In genomic region chr2:217703102-217703501, GRCh38 we compare ENCODE assay signal across 20 cellular contexts.
"Had no signal": no experiment of that assay in that cellular context is flagged by ENCODE, and none has a peak within 500 bp of the region (broad histone marks: within the 10 kb centered on the region; RNA-seq: fewer than 3 reads in every experiment).

No MANE protein-coding gene starts in this region.

- H3K9me3 ChIP-seq: esophagus squamous epithelium, gastrocnemius medialis, psoas muscle, right atrium auricular region, spleen, transverse colon had no signal

- H3K27me3 ChIP-seq: esophagus squamous epithelium, gastrocnemius medialis, right atrium auricular region, transverse colon had no signal

- H3K9me3 Mint-ChIP-seq: activated CD4-positive, alpha-beta memory T cell treated with anti-CD3 and anti-CD28 coated beads, Interleukin-2, amount 10 ng/mL, durations not matched to agents 7 days and 5 days; activated naive CD4-positive, alpha-beta T cell treated with anti-CD3 and anti-CD28 coated beads, Interleukin-2, amount 50 U/mL, for 24 hours; effector memory CD8-positive, alpha-beta T cell; memory B cell; natural killer cell treated with Interleukin-12 subunit alpha and Interleukin-12 subunit beta and Interleukin-15 and Interleukin-18, amount 100 ng/mL, for 72 hours; T-helper 1 cell treated with Interleukin-12 subunit alpha and Interleukin-12 subunit beta and Interleukin-4 antibody, amounts not matched to agents 30 μg/mL and 1 μg/mL, for 36 hours had no signal

- H3K36me3 Mint-ChIP-seq: activated naive CD4-positive, alpha-beta T cell treated with anti-CD3 and anti-CD28 coated beads, Interleukin-2, amount 50 U/mL, for 24 hours; memory B cell; natural killer cell treated with Interleukin-12 subunit alpha and Interleukin-12 subunit beta and Interleukin-15 and Interleukin-18, amount 100 ng/mL, for 72 hours had no signal

- H3K4me1 Mint-ChIP-seq: activated CD4-positive, alpha-beta memory T cell treated with anti-CD3 and anti-CD28 coated beads, Interleukin-2, amount 10 ng/mL, durations not matched to agents 7 days and 5 days; activated naive CD4-positive, alpha-beta T cell treated with anti-CD3 and anti-CD28 coated beads, Interleukin-2, amount 50 U/mL, for 24 hours; memory B cell had no signal

- H3K4me3 Mint-ChIP-seq: activated CD4-positive, alpha-beta memory T cell treated with anti-CD3 and anti-CD28 coated beads, Interleukin-2, amount 10 ng/mL, durations not matched to agents 7 days and 5 days; activated naive CD4-positive, alpha-beta T cell treated with anti-CD3 and anti-CD28 coated beads, Interleukin-2, amount 50 U/mL, for 24 hours; effector memory CD8-positive, alpha-beta T cell; memory B cell; natural killer cell treated with Interleukin-12 subunit alpha and Interleukin-12 subunit beta and Interleukin-15 and Interleukin-18, amount 100 ng/mL, for 72 hours; T-helper 1 cell treated with Interleukin-12 subunit alpha and Interleukin-12 subunit beta and Interleukin-4 antibody, amounts not matched to agents 30 μg/mL and 1 μg/mL, for 36 hours had no signal

- DNase-seq: activated CD4-positive, alpha-beta memory T cell treated with anti-CD3 and anti-CD28 coated beads, Interleukin-2, amount 10 ng/mL, durations not matched to agents 7 days and 5 days; activated CD4-positive, alpha-beta T cell treated with anti-CD3 and anti-CD28 coated beads for 48 hours; activated CD4-positive, CD25-positive, alpha-beta regulatory T cell; activated gamma-delta T cell; anterior cingulate cortex; central memory CD4-positive, alpha-beta T cell; effector memory CD8-positive, alpha-beta T cell; esophagus squamous epithelium; gastrocnemius medialis; hypothalamus; psoas muscle; spleen; stimulated activated CD4-positive, alpha-beta T cell treated with anti-CD3 and anti-CD28 coated beads, Interleukin-4, amount 100 ng/mL, for 1 hour; stimulated activated naive CD4-positive, alpha-beta T cell; transverse colon had no signal

- H3K27me3 Mint-ChIP-seq: activated naive CD4-positive, alpha-beta T cell treated with anti-CD3 and anti-CD28 coated beads, Interleukin-2, amount 50 U/mL, for 24 hours had no signal

- ATAC-seq: effector memory CD8-positive, alpha-beta T cell; gastrocnemius medialis; natural killer cell treated with Interleukin-12 subunit alpha and Interleukin-12 subunit beta and Interleukin-15 and Interleukin-18, amount 100 ng/mL, for 72 hours; psoas muscle had no signal

- H3K36me3 ChIP-seq: esophagus squamous epithelium, gastrocnemius medialis, right atrium auricular region, spleen, transverse colon had no signal

- H3K27ac ChIP-seq: gastrocnemius medialis, psoas muscle, right atrium auricular region, spleen, transverse colon had no signal

- H3K4me3 ChIP-seq: esophagus squamous epithelium, gastrocnemius medialis, psoas muscle, right atrium auricular region, spleen, transverse colon had no signal
